ENCODE assay signal across 31 cellular contexts in genomic region chr13:29605860-29606526, GRCh38.
"Had no signal": no experiment of that assay in that cellular context is flagged by ENCODE, and none has a peak within 500 bp of the region (broad histone marks: within the 10 kb centered on the region; RNA-seq: fewer than 3 reads in every experiment).

No MANE protein-coding gene starts in this region.

- H3K4me3 ChIP-seq: colonic mucosa, lower lobe of right lung, mucosa of descending colon, smooth muscle cell, thyroid gland, upper lobe of right lung had no signal

- H3K9me3 Mint-ChIP-seq: activated B cell treated with CpG ODN at 0.5 μM for 24 hours; activated CD8-positive, alpha-beta T cell treated with anti-CD3 and anti-CD28 coated beads for 36 hours; activated naive CD4-positive, alpha-beta T cell treated with anti-CD3 and anti-CD28 coated beads, Interleukin-2, amount 50 U/mL, for 24 hours; activated naive CD8-positive, alpha-beta T cell treated with anti-CD3 and anti-CD28 coated beads, Interleukin-2, amount 50 U/mL, for 24 hours; activated T-helper 2 cell treated with anti-CD3 and anti-CD28 coated beads, Interferon-gamma antibody, Interleukin-2, Interleukin-4, amounts not matched to agents 10 μg/mL and 5 μg/mL and 100 μg/mL, durations not matched to agents 14 hours and 24 hours and 36 hours; natural killer cell treated with Interleukin-12 subunit alpha and Interleukin-12 subunit beta and Interleukin-15 and Interleukin-18, amount 100 ng/mL, for 72 hours; stimulated activated memory B cell treated with anti-CD40 and anti-IgM and Interleukin-4, amounts not matched to agents 10 μg/mL and 1 μg/mL and 100 μg/mL, for 72 hours; stimulated activated naive CD8-positive, alpha-beta T cell treated with anti-CD3 and anti-CD28 coated beads, Interleukin-15, amount 100 ng/mL, for 72 hours had no signal

- H3K36me3 Mint-ChIP-seq: activated naive CD4-positive, alpha-beta T cell treated with anti-CD3 and anti-CD28 coated beads, Interleukin-2, amount 50 U/mL, for 24 hours; natural killer cell treated with Interleukin-12 subunit alpha and Interleukin-12 subunit beta and Interleukin-15 and Interleukin-18, amount 100 ng/mL, for 72 hours; stimulated activated memory B cell treated with anti-CD40 and anti-IgM and Interleukin-4, amounts not matched to agents 10 μg/mL and 1 μg/mL and 100 μg/mL, for 72 hours had no signal

- H3K27ac ChIP-seq: colonic mucosa, epithelial cell of prostate, lower lobe of right lung, thyroid gland, upper lobe of right lung had no signal

- H3K4me2 ChIP-seq: smooth muscle cell had no signal

- H3K4me1 Mint-ChIP-seq: activated B cell treated with CpG ODN at 0.5 μM for 24 hours; activated naive CD4-positive, alpha-beta T cell treated with anti-CD3 and anti-CD28 coated beads, Interleukin-2, amount 50 U/mL, for 24 hours; activated naive CD8-positive, alpha-beta T cell treated with anti-CD3 and anti-CD28 coated beads, Interleukin-2, amount 50 U/mL, for 24 hours; stimulated activated memory B cell treated with anti-CD40 and anti-IgM and Interleukin-4, amounts not matched to agents 10 μg/mL and 1 μg/mL and 100 μg/mL, for 72 hours; stimulated activated naive CD8-positive, alpha-beta T cell treated with anti-CD3 and anti-CD28 coated beads, Interleukin-15, amount 100 ng/mL, for 72 hours had no signal

- FAIRE-seq: endometrium, frontal cortex, kidney had no signal

- DNase-seq: activated B cell treated with CpG ODN at 0.5 μM for 24 hours; activated CD4-positive, alpha-beta T cell treated with anti-CD3 and anti-CD28 coated beads, Interleukin-2, amount 50 U/mL, for 1 hour; activated CD8-positive, alpha-beta T cell treated with anti-CD3 and anti-CD28 coated beads for 36 hours; activated naive CD8-positive, alpha-beta T cell treated with anti-CD3 and anti-CD28 coated beads, Interleukin-2, amount 50 U/mL, for 24 hours; activated T-cell treated with anti-CD3 and anti-CD28 coated beads, Interleukin-2, amount 50 U/mL, for 48 hours; anterior cingulate cortex; cerebellar nuclear complex; colonic mucosa; effector CD8-positive, alpha-beta T cell; hippocampal formation; kidney; lower lobe of right lung; mucosa of descending colon; posterior cingulate gyrus; stimulated activated CD4-positive, alpha-beta T cell treated with anti-CD3 and anti-CD28 coated beads, Interleukin-1b, Interleukin-23, amount 100 ng/mL, for 48 hours; stimulated activated CD4-positive, alpha-beta T cell treated with anti-CD3 and anti-CD28 coated beads, Interleukin-4, amount 100 ng/mL, for 4 hours; stimulated activated CD8-positive, alpha-beta memory T cell treated with anti-CD3 and anti-CD28 coated beads, Interleukin-4, amount 100 ng/mL, for 48 hours; stimulated activated naive CD8-positive, alpha-beta T cell treated with anti-CD3 and anti-CD28 coated beads, Interleukin-15, amount 100 ng/mL, for 72 hours; substantia nigra; T-helper 2 cell; thyroid gland; upper lobe of right lung had no signal

- H3K9me3 ChIP-seq: colonic mucosa, lower lobe of right lung, mucosa of descending colon, thyroid gland, upper lobe of right lung had no signal

- ATAC-seq: activated CD8-positive, alpha-beta T cell treated with anti-CD3 and anti-CD28 coated beads for 36 hours; activated naive CD8-positive, alpha-beta T cell treated with anti-CD3 and anti-CD28 coated beads, Interleukin-2, amount 50 U/mL, for 24 hours; lower lobe of right lung; mucosa of descending colon; natural killer cell treated with Interleukin-12 subunit alpha and Interleukin-12 subunit beta and Interleukin-15 and Interleukin-18, amount 100 ng/mL, for 72 hours; sciatic nerve; stimulated activated memory B cell treated with anti-CD40 and anti-IgM and Interleukin-4, amounts not matched to agents 10 μg/mL and 1 μg/mL and 100 μg/mL, for 72 hours; stimulated activated naive CD8-positive, alpha-beta T cell treated with anti-CD3 and anti-CD28 coated beads, Interleukin-15, amount 100 ng/mL, for 72 hours; upper lobe of right lung had no signal

- H3K4me1 ChIP-seq: colonic mucosa, lower lobe of right lung, upper lobe of right lung had no signal

- H3K4me3 Mint-ChIP-seq: activated B cell treated with CpG ODN at 0.5 μM for 24 hours; activated CD8-positive, alpha-beta T cell treated with anti-CD3 and anti-CD28 coated beads for 36 hours; activated naive CD4-positive, alpha-beta T cell treated with anti-CD3 and anti-CD28 coated beads, Interleukin-2, amount 50 U/mL, for 24 hours; activated naive CD8-positive, alpha-beta T cell treated with anti-CD3 and anti-CD28 coated beads, Interleukin-2, amount 50 U/mL, for 24 hours; natural killer cell treated with Interleukin-12 subunit alpha and Interleukin-12 subunit beta and Interleukin-15 and Interleukin-18, amount 100 ng/mL, for 72 hours; stimulated activated memory B cell treated with anti-CD40 and anti-IgM and Interleukin-4, amounts not matched to agents 10 μg/mL and 1 μg/mL and 100 μg/mL, for 72 hours; stimulated activated naive CD8-positive, alpha-beta T cell treated with anti-CD3 and anti-CD28 coated beads, Interleukin-15, amount 100 ng/mL, for 72 hours had no signal

- H3K27ac Mint-ChIP-seq: activated B cell treated with CpG ODN at 0.5 μM for 24 hours; activated CD8-positive, alpha-beta T cell treated with anti-CD3 and anti-CD28 coated beads for 36 hours; activated naive CD4-positive, alpha-beta T cell treated with anti-CD3 and anti-CD28 coated beads, Interleukin-2, amount 50 U/mL, for 24 hours; activated naive CD8-positive, alpha-beta T cell treated with anti-CD3 and anti-CD28 coated beads, Interleukin-2, amount 50 U/mL, for 24 hours; activated T-helper 2 cell treated with anti-CD3 and anti-CD28 coated beads, Interferon-gamma antibody, Interleukin-2, Interleukin-4, amounts not matched to agents 10 μg/mL and 5 μg/mL and 100 μg/mL, durations not matched to agents 14 hours and 24 hours and 36 hours; natural killer cell treated with Interleukin-12 subunit alpha and Interleukin-12 subunit beta and Interleukin-15 and Interleukin-18, amount 100 ng/mL, for 72 hours; stimulated activated memory B cell treated with anti-CD40 and anti-IgM and Interleukin-4, amounts not matched to agents 10 μg/mL and 1 μg/mL and 100 μg/mL, for 72 hours; stimulated activated naive CD8-positive, alpha-beta T cell treated with anti-CD3 and anti-CD28 coated beads, Interleukin-15, amount 100 ng/mL, for 72 hours had no signal

- H3K36me3 ChIP-seq: colonic mucosa, lower lobe of right lung, thyroid gland, upper lobe of right lung had no signal

- H3K27me3 ChIP-seq: colonic mucosa, thyroid gland, upper lobe of right lung had no signal
